Comparison of ENCODE assay signal across 10 cellular contexts in genomic region chr6:49775043-49775442, GRCh38. TPM values are rescaled to one million over a fixed set of nuclear protein-coding genes. Genes with fewer than 3 reads are reported as not detected.
"Had no signal": no experiment of that assay in that cellular context is flagged by ENCODE, and none has a peak within 500 bp of the region (broad histone marks: within the 10 kb centered on the region; RNA-seq: fewer than 3 reads in every experiment).

No MANE protein-coding gene starts in this region.

- H3K27ac Mint-ChIP-seq: GM23338, H9, HFFc6, IgD-negative memory B cell had no signal

- FAIRE-seq: H1, H54, HTR-8/SVneo had no signal

- H3K27ac ChIP-seq: HL-60, KMS-11 had no signal

- H3K4me3 ChIP-seq: GM23338 had no signal

- H3K4me3 Mint-ChIP-seq: GM23338, H9, HFFc6, IgD-negative memory B cell had no signal

- DNase-seq: H9, HCEC 1CT, HFFc6 had no signal

- H3K27me3 Mint-ChIP-seq: IgD-negative memory B cell had no signal

- H2AFZ ChIP-seq: GM23338 had no signal

- H3K9ac ChIP-seq: KMS-11 had no signal

- ATAC-seq: GM23338 had no signal

- H3K4me1 Mint-ChIP-seq: GM23338, H9, IgD-negative memory B cell had no signal

- H3K4me2 ChIP-seq: GM23338, KMS-11 had no signal

RNA-seq across cellular contexts. Expression of gene PGK2, which starts 12.0 kb away (rescaled TPM):
- total RNA-seq: GM23338, H1, H9, HFFc6 had no signal
- polyA plus RNA-seq: GM23338, H1, IgD-negative memory B cell had no signal

RNA-seq across cellular contexts. Expression of gene CRISP3, which starts 30.9 kb away (rescaled TPM):
- total RNA-seq: GM23338, H1, H9, HFFc6 had no signal
- polyA plus RNA-seq: GM23338, H1, IgD-negative memory B cell had no signal
